ENCODE assay signal across 2 cellular contexts in genomic region chr4:137015759-137016409, GRCh38.
TF ChIP-seq lines count a peak whose summit lies in the region.

No MANE protein-coding gene starts in this region.

TF ChIP-seq in SK-N-SH treated with all-trans-retinoic acid at 6 μM for 48 hours, 23 proteins besides CTCF, POLR2A, EP300 and RAD21 (continued from another document):
- TF ChIP-seq PPARA (CRISPR knock-in tag; IDR thresholded peaks at IDR 0.05; ENCODE audit: borderline replicate concordance) (no peak), CSRNP3 (CRISPR knock-in tag; IDR thresholded peaks at IDR 0.05) (peak; percentile 44; the same call in 1 of the 2 replicates), ISL1 (CRISPR knock-in tag; IDR thresholded peaks at IDR 0.05) (peak; percentile 88), ZC3H10 (CRISPR knock-in tag; IDR thresholded peaks at IDR 0.05) (peak; percentile 56; the same call in 1 of the 2 replicates)
- TF ChIP-seq, protein P1, sequence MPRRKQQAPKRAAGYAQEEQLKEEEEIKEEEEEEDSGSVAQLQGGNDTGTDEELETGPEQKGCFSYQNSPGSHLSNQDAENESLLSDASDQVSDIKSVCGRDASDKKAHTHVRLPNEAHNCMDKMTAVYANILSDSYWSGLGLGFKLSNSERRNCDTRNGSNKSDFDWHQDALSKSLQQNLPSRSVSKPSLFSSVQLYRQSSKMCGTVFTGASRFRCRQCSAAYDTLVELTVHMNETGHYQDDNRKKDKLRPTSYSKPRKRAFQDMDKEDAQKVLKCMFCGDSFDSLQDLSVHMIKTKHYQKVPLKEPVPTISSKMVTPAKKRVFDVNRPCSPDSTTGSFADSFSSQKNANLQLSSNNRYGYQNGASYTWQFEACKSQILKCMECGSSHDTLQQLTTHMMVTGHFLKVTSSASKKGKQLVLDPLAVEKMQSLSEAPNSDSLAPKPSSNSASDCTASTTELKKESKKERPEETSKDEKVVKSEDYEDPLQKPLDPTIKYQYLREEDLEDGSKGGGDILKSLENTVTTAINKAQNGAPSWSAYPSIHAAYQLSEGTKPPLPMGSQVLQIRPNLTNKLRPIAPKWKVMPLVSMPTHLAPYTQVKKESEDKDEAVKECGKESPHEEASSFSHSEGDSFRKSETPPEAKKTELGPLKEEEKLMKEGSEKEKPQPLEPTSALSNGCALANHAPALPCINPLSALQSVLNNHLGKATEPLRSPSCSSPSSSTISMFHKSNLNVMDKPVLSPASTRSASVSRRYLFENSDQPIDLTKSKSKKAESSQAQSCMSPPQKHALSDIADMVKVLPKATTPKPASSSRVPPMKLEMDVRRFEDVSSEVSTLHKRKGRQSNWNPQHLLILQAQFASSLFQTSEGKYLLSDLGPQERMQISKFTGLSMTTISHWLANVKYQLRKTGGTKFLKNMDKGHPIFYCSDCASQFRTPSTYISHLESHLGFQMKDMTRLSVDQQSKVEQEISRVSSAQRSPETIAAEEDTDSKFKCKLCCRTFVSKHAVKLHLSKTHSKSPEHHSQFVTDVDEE (CRISPR knock-in tag; IDR thresholded peaks at IDR 0.05) = no peak
- TF ChIP-seq, protein P2, sequence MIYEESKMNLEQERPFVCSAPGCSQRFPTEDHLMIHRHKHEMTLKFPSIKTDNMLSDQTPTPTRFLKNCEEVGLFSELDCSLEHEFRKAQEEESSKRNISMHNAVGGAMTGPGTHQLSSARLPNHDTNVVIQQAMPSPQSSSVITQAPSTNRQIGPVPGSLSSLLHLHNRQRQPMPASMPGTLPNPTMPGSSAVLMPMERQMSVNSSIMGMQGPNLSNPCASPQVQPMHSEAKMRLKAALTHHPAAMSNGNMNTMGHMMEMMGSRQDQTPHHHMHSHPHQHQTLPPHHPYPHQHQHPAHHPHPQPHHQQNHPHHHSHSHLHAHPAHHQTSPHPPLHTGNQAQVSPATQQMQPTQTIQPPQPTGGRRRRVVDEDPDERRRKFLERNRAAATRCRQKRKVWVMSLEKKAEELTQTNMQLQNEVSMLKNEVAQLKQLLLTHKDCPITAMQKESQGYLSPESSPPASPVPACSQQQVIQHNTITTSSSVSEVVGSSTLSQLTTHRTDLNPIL (CRISPR knock-in tag; IDR thresholded peaks at IDR 0.05; ENCODE audit: low read depth) = 0 out of 2 replicates have a peak, but pooled peaks have one; percentile 65
TF ChIP-seq in SK-N-SH treated with all-trans-retinoic acid at 6 μM for 48 hours: peak in this region for 5.

TF ChIP-seq in SK-N-SH, 30 proteins besides CTCF, POLR2A, EP300 and RAD21 (continued from another document):
- TF ChIP-seq, protein P3, sequence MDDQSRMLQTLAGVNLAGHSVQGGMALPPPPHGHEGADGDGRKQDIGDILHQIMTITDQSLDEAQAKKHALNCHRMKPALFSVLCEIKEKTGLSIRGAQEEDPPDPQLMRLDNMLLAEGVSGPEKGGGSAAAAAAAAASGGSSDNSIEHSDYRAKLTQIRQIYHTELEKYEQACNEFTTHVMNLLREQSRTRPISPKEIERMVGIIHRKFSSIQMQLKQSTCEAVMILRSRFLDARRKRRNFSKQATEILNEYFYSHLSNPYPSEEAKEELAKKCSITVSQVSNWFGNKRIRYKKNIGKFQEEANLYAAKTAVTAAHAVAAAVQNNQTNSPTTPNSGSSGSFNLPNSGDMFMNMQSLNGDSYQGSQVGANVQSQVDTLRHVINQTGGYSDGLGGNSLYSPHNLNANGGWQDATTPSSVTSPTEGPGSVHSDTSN (IDR thresholded peaks at IDR 0.05) = no peak
- no peak for TF ChIP-seq REST (IDR thresholded peaks at IDR 0.05; ENCODE audit: low read depth, low read length)
- TF ChIP-seq, protein P4, sequence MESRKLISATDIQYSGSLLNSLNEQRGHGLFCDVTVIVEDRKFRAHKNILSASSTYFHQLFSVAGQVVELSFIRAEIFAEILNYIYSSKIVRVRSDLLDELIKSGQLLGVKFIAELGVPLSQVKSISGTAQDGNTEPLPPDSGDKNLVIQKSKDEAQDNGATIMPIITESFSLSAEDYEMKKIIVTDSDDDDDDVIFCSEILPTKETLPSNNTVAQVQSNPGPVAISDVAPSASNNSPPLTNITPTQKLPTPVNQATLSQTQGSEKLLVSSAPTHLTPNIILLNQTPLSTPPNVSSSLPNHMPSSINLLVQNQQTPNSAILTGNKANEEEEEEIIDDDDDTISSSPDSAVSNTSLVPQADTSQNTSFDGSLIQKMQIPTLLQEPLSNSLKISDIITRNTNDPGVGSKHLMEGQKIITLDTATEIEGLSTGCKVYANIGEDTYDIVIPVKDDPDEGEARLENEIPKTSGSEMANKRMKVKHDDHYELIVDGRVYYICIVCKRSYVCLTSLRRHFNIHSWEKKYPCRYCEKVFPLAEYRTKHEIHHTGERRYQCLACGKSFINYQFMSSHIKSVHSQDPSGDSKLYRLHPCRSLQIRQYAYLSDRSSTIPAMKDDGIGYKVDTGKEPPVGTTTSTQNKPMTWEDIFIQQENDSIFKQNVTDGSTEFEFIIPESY (IDR thresholded peaks at IDR 0.05; ENCODE audit: borderline replicate concordance, low read depth) = no peak
- TF ChIP-seq, protein P5, sequence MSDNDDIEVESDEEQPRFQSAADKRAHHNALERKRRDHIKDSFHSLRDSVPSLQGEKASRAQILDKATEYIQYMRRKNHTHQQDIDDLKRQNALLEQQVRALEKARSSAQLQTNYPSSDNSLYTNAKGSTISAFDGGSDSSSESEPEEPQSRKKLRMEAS (IDR thresholded peaks at IDR 0.05; ENCODE audit: low read depth) = no peak
